Comparison of ENCODE assay signal across 8 cellular contexts in genomic region chr6:108557494-108558371, GRCh38. TPM values are rescaled to one million over a fixed set of nuclear protein-coding genes. Genes with fewer than 3 reads are reported as not detected.
DNase-seq lines count a peak whose midpoint lies in the region; ATAC-seq and TF ChIP-seq lines count a peak whose summit lies in the region.

No MANE protein-coding gene starts in this region.

- DNase-seq in A673 (ENCODE audit: low spot score) (peak; percentile 86), NCI-H226 (peak; percentile 37), cerebellum (ENCODE audit: low spot score) (peak; percentile 89), kidney tubule cell (ENCODE audit: low spot score) (peak; percentile 67)
- DNase-seq in activated CD4-positive, alpha-beta T cell treated with anti-CD3 and anti-CD28 coated beads for 36 hours, result peak; percentile 82
- DNase-seq in stimulated activated CD4-positive, alpha-beta T cell treated with anti-CD3 and anti-CD28 coated beads, Interleukin-1b, Interleukin-23, amount 100 ng/mL, for 24 hours (ENCODE audit: low read depth in 4 of 4, low spot score in 1 of 4), result peak; percentile 45 to 64 (median 52)

- no peaks in the 10 kb centered on the region for H3K9me3 ChIP-seq in A673 (ENCODE audit: low read depth, low read length, poor library complexity, severe bottlenecking)

- H3K27ac Mint-ChIP-seq in activated CD4-positive, alpha-beta T cell treated with anti-CD3 and anti-CD28 coated beads for 36 hours, result peak overlapping the region; percentile 89

- no peaks in the 10 kb centered on the region for H3K36me3 ChIP-seq in A673 (ENCODE audit: insufficient read depth, low read length, poor library complexity, severe bottlenecking)

- BruUV-seq in A673 (replicated peaks; lab: Mats Ljungman, UMichigan), result no TSS peak

- POLR2A ChIA-PET in A673 (lab: Charles Lee; ENCODE audit: low non-redundant PET), result interaction anchor here (0.5 kb wide), 1 partner anchor 897 kb away, joined by 3 read pairs; no protein-coding TSS in a partner anchor
- POLR2A ChIA-PET in activated CD4-positive, alpha-beta T cell treated with anti-CD3 and anti-CD28 coated beads for 36 hours (lab: Charles Lee), result interaction anchor here (0.9 to 1.6 kb wide), 7 partner anchors 24 to 924 kb away, joined by 3 to 7 read pairs (median 4); partner anchors contain the start of gene ARMC2

- peaks cover 14% of the 10 kb centered on the region for H3K4me1 Mint-ChIP-seq in activated CD4-positive, alpha-beta T cell treated with anti-CD3 and anti-CD28 coated beads for 36 hours

- H3K9me3 Mint-ChIP-seq in activated CD4-positive, alpha-beta T cell treated with anti-CD3 and anti-CD28 coated beads for 36 hours (ENCODE audit: low read depth), result no peaks in the 10 kb centered on the region

- H3K4me3 ChIP-seq in A673 (ENCODE audit: low read depth, low read length, poor library complexity, severe bottlenecking), result peak overlapping the region; percentile 97

- ATAC-seq in GM21528 (IDR thresholded peaks at IDR 0.05; ENCODE audit: low FRiP score, unreplicated experiment) (peak; percentile 22), GM19395 (IDR thresholded peaks at IDR 0.05; ENCODE audit: unreplicated experiment) (no peak)
- ATAC-seq in activated CD4-positive, alpha-beta T cell treated with anti-CD3 and anti-CD28 coated beads for 36 hours, result peak; percentile 31

- peaks cover 9% of the 10 kb centered on the region for H3K36me3 Mint-ChIP-seq in activated CD4-positive, alpha-beta T cell treated with anti-CD3 and anti-CD28 coated beads for 36 hours (ENCODE audit: low read depth)

- peaks cover 12% of the 10 kb centered on the region for H3K27me3 Mint-ChIP-seq in activated CD4-positive, alpha-beta T cell treated with anti-CD3 and anti-CD28 coated beads for 36 hours

- intact Hi-C loops in A673 (cut with micrococcal nuclease; ENCODE audit: unreplicated experiment), result loop anchor here (5.0 kb wide), 3 partner anchors 280 to 515 kb away; no protein-coding TSS in a partner anchor
- intact Hi-C loops in activated CD4-positive, alpha-beta T cell treated with anti-CD3 and anti-CD28 coated beads for 36 hours (cut with DNase I, micrococcal nuclease), result loop anchor here (1.0 to 10.0 kb wide), 20 partner anchors 225 to 1100 kb away; partner anchors contain the start of genes CD164 (in 2 of the 2), CEP57L1 (in 2 of the 2), SNX3 (in 2 of the 2) and ARMC2 (in 1 of the 2)

- H3K27ac ChIP-seq in A673 (ENCODE audit: low read depth, low read length, poor library complexity, severe bottlenecking), result peak overlapping the region; percentile 79

- H3K4me3 Mint-ChIP-seq in activated CD4-positive, alpha-beta T cell treated with anti-CD3 and anti-CD28 coated beads for 36 hours, result peak overlapping the region; percentile 83

- no peaks in the 10 kb centered on the region for H3K27me3 ChIP-seq in A673 (replicated peaks; ENCODE audit: insufficient read depth, low read depth, low read length, poor library complexity)

- CTCF ChIA-PET in A673 (lab: Charles Lee), result interaction anchor here (0.7 to 0.9 kb wide), 2 partner anchors 344 to 453 kb away, joined by 4 read pairs; no protein-coding TSS in a partner anchor
- CTCF ChIA-PET in activated CD4-positive, alpha-beta T cell treated with anti-CD3 and anti-CD28 coated beads for 36 hours (lab: Charles Lee), result interaction anchor here (0.6 to 1.5 kb wide), 6 partner anchors 16 to 951 kb away, joined by 3 to 5 read pairs (median 3); partner anchors contain the start of gene SESN1

- no peak for TF ChIP-seq CTCF in A673 (conservative IDR thresholded peaks at IDR 0.05; ENCODE audit: low read depth, low read length)

- peaks cover 16% of the 10 kb centered on the region for H3K4me1 ChIP-seq in A673 (ENCODE audit: insufficient read depth, low read length, poor library complexity, severe bottlenecking)

RNA-seq across cellular contexts. Expression of gene FOXO3, which starts 3.0 kb away (rescaled TPM):
- 16.8 and 19.3 TPM in 2 replicates for total RNA-seq in A673 (2021)
- total RNA-seq in activated CD4-positive, alpha-beta T cell treated with anti-CD3 and anti-CD28 coated beads for 36 hours, result 1 to 10 TPM; 7.4 to 9.0 TPM
- total RNA-seq in cerebellum, result 51.9 TPM

Comparison
In these comparisons a context has a peak if more than half of its experiments do, and no peak if none do; other contexts are left out.
1. DNase-seq: peak in every context shown above with its lines; median percentile 89 in cerebellum; 86 in A673; 82 in activated CD4-positive, alpha-beta T cell treated with anti-CD3 and anti-CD28 coated beads for 36 hours; 67 in kidney tubule cell; 52 in stimulated activated CD4-positive, alpha-beta T cell treated with anti-CD3 and anti-CD28 coated beads, Interleukin-1b, Interleukin-23, amount 100 ng/mL, for 24 hours; 37 in NCI-H226.